ENCODE assay signal across 8 cellular contexts in genomic region chr6:11810039-11810541, GRCh38. TPM values are rescaled to one million over a fixed set of nuclear protein-coding genes. Genes with fewer than 3 reads are reported as not detected.
A peak's percentile ranks its signal among the peaks of the same experiment; 100 is the strongest.
DNase-seq lines count a peak whose midpoint lies in the region; ATAC-seq and TF ChIP-seq lines count a peak whose summit lies in the region.

No MANE protein-coding gene starts in this region.

- ATAC-seq in GM18907 (IDR thresholded peaks at IDR 0.05; ENCODE audit: unreplicated experiment): no peak

- intact Hi-C loops in prostate gland (cut with DNase I): no loop called here

- H3K9me3 ChIP-seq in prostate gland: no peaks in the 10 kb centered on the region

- WGBS in prostate gland: 7% methylated on average over 1 of the region's 1 CpG

- H3K36me3 ChIP-seq in prostate gland: no peaks in the 10 kb centered on the region

- H3K27ac ChIP-seq in prostate gland: no peak overlapping the region

- no peak overlapping the region for H3K4me3 ChIP-seq in prostate gland

- no peaks in the 10 kb centered on the region for H3K4me1 ChIP-seq in prostate gland (replicated peaks)

- no peak for TF ChIP-seq CTCF in prostate gland (IDR thresholded peaks at IDR 0.05)

- peak; percentile 77 for DNase-seq in EL
- DNase-seq in RPMI7951 (ENCODE audit: low read depth): peak; percentile 87
- peak; percentile 61 for DNase-seq in fibroblast of the conjunctiva (ENCODE audit: low read depth)
- DNase-seq in prostate gland (ENCODE audit: low spot score): peak; percentile 24
- DNase-seq in activated CD4-positive, alpha-beta T cell treated with anti-CD3 and anti-CD28 coated beads for 1 hour: no peak
- no peak for DNase-seq in cerebellar nuclear complex (lab: John Stamatoyannopoulos, UW)
- DNase-seq in RKO (ENCODE audit: low spot score): no peak

- no peaks in the 10 kb centered on the region for H3K27me3 ChIP-seq in prostate gland (replicated peaks; ENCODE audit: insufficient read depth)

- no peak for TF ChIP-seq POLR2A in prostate gland (IDR thresholded peaks at IDR 0.05)

RNA-seq across cellular contexts. Expression of gene ADTRP, which starts 31.5 kb away (rescaled TPM):
- total RNA-seq in RPMI7951 (2014; rRNA removed; shearing (Covaris generic)): 0.48 and 0.98 TPM in 2 replicates
- total RNA-seq in prostate gland: 1 to 10 TPM in 1 of 2 donors, under 1 TPM in 1; 0.74 to 1.0 TPM

Comparison
In these comparisons a context has a peak if more than half of its experiments do, and no peak if none do; other contexts are left out.
1. DNase-seq: peak in EL (single experiment), RPMI7951 (single experiment), fibroblast of the conjunctiva (single experiment) and prostate gland (single experiment); none in activated CD4-positive, alpha-beta T cell treated with anti-CD3 and anti-CD28 coated beads for 1 hour (single experiment), cerebellar nuclear complex (0 of 2) and RKO (single experiment).